ENCODE assay signal across 24 cellular contexts in genomic region chr21:43027846-43028731, GRCh38. TPM values are rescaled to one million over a fixed set of nuclear protein-coding genes. Genes with fewer than 3 reads are reported as not detected.
DNase-seq lines count a peak whose midpoint lies in the region; ATAC-seq, FAIRE-seq and TF ChIP-seq lines count a peak whose summit lies in the region.
"Had no signal": no experiment of that assay in that cellular context is flagged by ENCODE, and none has a peak within 500 bp of the region (broad histone marks: within the 10 kb centered on the region; RNA-seq: fewer than 3 reads in every experiment).

No MANE protein-coding gene starts in this region.

- H3K4me1 ChIP-seq in right cardiac atrium (ENCODE audit: control insufficient read depth, insufficient read depth, low read length): no peaks in the 10 kb centered on the region
- no peaks in the 10 kb centered on the region for H3K4me1 ChIP-seq in lower lobe of right lung
- H3K4me1 ChIP-seq in aorta (ENCODE audit: control insufficient read depth in 1 of 2, insufficient read depth in 2 of 2, low read length in 2 of 2): no peaks in the 10 kb centered on the region
- H3K4me1 ChIP-seq: A549 had no signal

- no peak for TF ChIP-seq POLR2A in erythroblast (IDR thresholded peaks at IDR 0.05; ENCODE audit: low read length)

- no peak for DNase-seq in right cardiac atrium
- DNase-seq in cardiac septum (ENCODE audit: low spot score): no peak
- no peak for DNase-seq in bronchial epithelial cell (ENCODE audit: low read depth)
- no peak for DNase-seq in lower lobe of right lung
- DNase-seq in aorta: no peak
- DNase-seq in erythroblast (lab: John Stamatoyannopoulos, UW): no peak
- DNase-seq in stimulated activated CD4-positive, alpha-beta T cell treated with anti-CD3 and anti-CD28 coated beads, Interleukin-12 subunit alpha, Interleukin-12 subunit beta, amount 100 ng/mL, for 4 hours: no peak
- DNase-seq: CD8-positive, alpha-beta T cell; DMS53; H7; HFFc6; NCI-H1436; NCI-H1930; NCI-H226; NCI-H524; SHP77 had no signal

- peak; percentile 32 for FAIRE-seq in bronchial epithelial cell (lab: Jason Lieb, UNC)
- FAIRE-seq: A549, GM12892, GM18507 had no signal

- H3K27me3 ChIP-seq in right cardiac atrium (ENCODE audit: control insufficient read depth, insufficient read depth) (no peaks in the 10 kb centered on the region), bronchial epithelial cell (ENCODE audit: control insufficient read depth, insufficient read depth, low read length) (no peaks in the 10 kb centered on the region), lower lobe of right lung (ENCODE audit: low read depth) (no peaks in the 10 kb centered on the region), aorta (ENCODE audit: control insufficient read depth in 1 of 2, insufficient read depth in 2 of 2, low read length in 1 of 2) (no peaks in the 10 kb centered on the region)
- H3K27me3 ChIP-seq: BLaER1 treated with 17β-estradiol and CSF1 and Interleukin-3, amounts not matched to agents 10 nM and 100 nM had no signal

- H3K27ac ChIP-seq in right cardiac atrium (ENCODE audit: low read length) (no peak overlapping the region), lower lobe of right lung (no peak overlapping the region), aorta (ENCODE audit: low read depth in 1 of 2, low read length in 2 of 2) (no peak overlapping the region)
- H3K27ac ChIP-seq: A549; BLaER1 treated with 17β-estradiol and CSF1 and Interleukin-3, amounts not matched to agents 10 nM and 100 nM; KMS-11 had no signal

- no peak for TF ChIP-seq CTCF in bronchial epithelial cell (IDR thresholded peaks at IDR 0.05; ENCODE audit: insufficient read depth, low read length, severe bottlenecking)
- TF ChIP-seq CTCF in lower lobe of right lung (IDR thresholded peaks at IDR 0.05): no peak

- peak; percentile 29 to 40 for ATAC-seq in right cardiac atrium
- ATAC-seq in lower lobe of right lung: peak; percentile 19 to 46
- no peak for ATAC-seq in aorta (ENCODE audit: low FRiP score)
- no peak for ATAC-seq in GM19455 (IDR thresholded peaks at IDR 0.05; ENCODE audit: unreplicated experiment)
- ATAC-seq: A549; CD8-positive, alpha-beta T cell; Panc1 had no signal

- H3K4me3 ChIP-seq in right cardiac atrium (ENCODE audit: low read length) (no peak overlapping the region), bronchial epithelial cell (ENCODE audit: low read depth, low read length) (no peak overlapping the region), lower lobe of right lung (no peak overlapping the region), aorta (ENCODE audit: low read length in 2 of 2) (no peak overlapping the region)
- H3K4me3 ChIP-seq: A549; BLaER1 treated with 17β-estradiol and CSF1 and Interleukin-3, amounts not matched to agents 10 nM and 100 nM; SK-N-MC had no signal

- 75% methylated on average over 27 of the region's 27 CpGs for WGBS in right cardiac atrium
- WGBS in aorta, 2 donors: 87 to 90% methylated on average over 27 of the region's 27 CpGs

- H3K9me3 ChIP-seq in right cardiac atrium (ENCODE audit: control insufficient read depth, low read length) (no peaks in the 10 kb centered on the region), lower lobe of right lung (no peaks in the 10 kb centered on the region), aorta (ENCODE audit: control insufficient read depth, low read length) (no peaks in the 10 kb centered on the region)
- H3K9me3 ChIP-seq: A549; BLaER1 treated with 17β-estradiol and CSF1 and Interleukin-3, amounts not matched to agents 10 nM and 100 nM had no signal

- intact Hi-C loops in right cardiac atrium (cut with DNase I) (no loop called here), cardiac septum (cut with DNase I) (loop anchor here (10.0 kb wide), 1 partner anchor 63 kb away; no protein-coding TSS in a partner anchor), lower lobe of right lung (cut with DNase I) (no loop called here), aorta (cut with DNase I) (no loop called here)

- H3K36me3 ChIP-seq in bronchial epithelial cell (ENCODE audit: control insufficient read depth, insufficient read depth, low read length) (peaks cover 12% of the 10 kb centered on the region), lower lobe of right lung (peaks cover 85% of the 10 kb centered on the region), aorta (ENCODE audit: control insufficient read depth in 1 of 2, insufficient read depth in 2 of 2, low read length in 1 of 2) (peaks cover 0 to 3% of the 10 kb centered on the region in 2 donors)

RNA-seq across cellular contexts. Expression of gene CBS, which starts 47.5 kb away (rescaled TPM):
- total RNA-seq in right cardiac atrium (10 to 100 TPM in 3 of 4 donors, 1 to 10 TPM in 1; 4.8 to 13.3 (median 10.7) TPM), cardiac septum (15.8 TPM), bronchial epithelial cell (96.9 and 108 TPM in 2 replicates), lower lobe of right lung (82.3 TPM), aorta (10 to 100 TPM in 1 of 2 donors, 1 to 10 TPM in 1; 9.2 to 20.3 TPM)
- polyA plus RNA-seq in right cardiac atrium (9.0 TPM), aorta (10 to 100 TPM; 20.4 to 38.1 TPM)
- total RNA-seq: CD8-positive, alpha-beta T cell had no signal

RNA-seq across cellular contexts. Expression of gene PKNOX1, which starts 53.7 kb away (rescaled TPM):
- total RNA-seq in right cardiac atrium: 1 to 10 TPM; 4.5 to 9.0 (median 7.8) TPM
- polyA plus RNA-seq in right cardiac atrium: 3.7 TPM
- 11.3 TPM for total RNA-seq in cardiac septum
- 7.9 and 9.1 TPM in 2 replicates for total RNA-seq in bronchial epithelial cell
- total RNA-seq in lower lobe of right lung: 17.5 TPM
- total RNA-seq in aorta: 10 to 100 TPM; 13.5 to 22.7 TPM
- polyA plus RNA-seq in aorta: 10 to 100 TPM in 1 of 2 donors, 1 to 10 TPM in 1; 3.8 to 11.2 TPM

Comparison
In these comparisons a context has a peak if more than half of its experiments do, and no peak if none do; other contexts are left out.
1. ATAC-seq: peak in right cardiac atrium (2 of 2) and lower lobe of right lung (2 of 2); none in aorta (single experiment) and GM19455 (single experiment).